Comparison of ENCODE assay signal across 10 cellular contexts in genomic region chr19:49719420-49719819, GRCh38. TPM values are rescaled to one million over a fixed set of nuclear protein-coding genes. Genes with fewer than 3 reads are reported as not detected.
A peak's percentile ranks its signal among the peaks of the same experiment; 100 is the strongest.
DNase-seq lines count a peak whose midpoint lies in the region; ATAC-seq and TF ChIP-seq lines count a peak whose summit lies in the region.
"Not testable (repeated sequence)": the region's sequence is repeated elsewhere in the genome, so short reads cannot be mapped to it uniquely, and the experiment has no call there.
"Had no signal": no experiment of that assay in that cellular context is flagged by ENCODE, and none has a peak within 500 bp of the region (broad histone marks: within the 10 kb centered on the region; RNA-seq: fewer than 3 reads in every experiment).

No MANE protein-coding gene starts in this region.

- H3K4me1 Mint-ChIP-seq in CD4-positive, CD25-positive, alpha-beta regulatory T cell, result peaks cover 6 to 19% (median 12%) of the 10 kb centered on the region in 4 donors
- peaks cover 14% of the 10 kb centered on the region for H3K4me1 Mint-ChIP-seq in activated CD8-positive, alpha-beta memory T cell treated with anti-CD3 and anti-CD28 coated beads, Interleukin-2, amount 10 ng/mL, durations not matched to agents 7 days and 5 days
- peaks cover 18% of the 10 kb centered on the region for H3K4me1 Mint-ChIP-seq in activated naive CD8-positive, alpha-beta T cell treated with anti-CD3 and anti-CD28 coated beads, Interleukin-2, amount 50 U/mL, for 24 hours
- H3K4me1 Mint-ChIP-seq in endodermal cell, result not testable (repeated sequence)
- H3K4me1 Mint-ChIP-seq in mesothelial cell of epicardium (peaks cover 15% of the 10 kb centered on the region), neural progenitor cell (peaks cover 16% of the 10 kb centered on the region)

- H3K4me1 ChIP-seq in CD4-positive, CD25-positive, alpha-beta regulatory T cell (ENCODE audit: control insufficient read depth, insufficient read depth, low read length, poor library complexity, severe bottlenecking); endodermal cell (ENCODE audit: control insufficient read depth, insufficient read depth, low read length); neural progenitor cell: not testable (repeated sequence)
- H3K4me1 ChIP-seq in HCT116 (ENCODE audit: control insufficient read depth in 1 of 2, insufficient read depth in 2 of 2, low read length in 2 of 2), result peaks cover 0 to 27% of the 10 kb centered on the region in 2 experiments; a peak in 3 of 4 replicates

- peak overlapping the region; percentile 6 to 96 (median 78) for H3K27ac Mint-ChIP-seq in CD4-positive, CD25-positive, alpha-beta regulatory T cell
- peak overlapping the region; percentile 0 for H3K27ac Mint-ChIP-seq in activated CD8-positive, alpha-beta memory T cell treated with anti-CD3 and anti-CD28 coated beads, Interleukin-2, amount 10 ng/mL, durations not matched to agents 7 days and 5 days
- H3K27ac Mint-ChIP-seq in activated naive CD8-positive, alpha-beta T cell treated with anti-CD3 and anti-CD28 coated beads, Interleukin-2, amount 50 U/mL, for 24 hours, result not testable (repeated sequence)
- H3K27ac Mint-ChIP-seq in endodermal cell, result peak overlapping the region; percentile 35
- peak overlapping the region; percentile 12 for H3K27ac Mint-ChIP-seq in mesothelial cell of epicardium
- peak overlapping the region; percentile 46 for H3K27ac Mint-ChIP-seq in neural progenitor cell

- not testable (repeated sequence) for H3K9me3 ChIP-seq in CD4-positive, CD25-positive, alpha-beta regulatory T cell (ENCODE audit: control insufficient read depth in 2 of 2, low read length in 2 of 2); HCT116 (ENCODE audit: control insufficient read depth in 1 of 2, insufficient read depth in 1 of 2, low read depth in 1 of 2, low read length in 2 of 2); endodermal cell (ENCODE audit: control insufficient read depth, low read length); neural progenitor cell (ENCODE audit: low read depth)

- DNase-seq in CD4-positive, CD25-positive, alpha-beta regulatory T cell; HCT116 (ENCODE audit: low read depth, low spot score); activated CD8-positive, alpha-beta memory T cell treated with anti-CD3 and anti-CD28 coated beads, Interleukin-2, amount 10 ng/mL, durations not matched to agents 7 days and 5 days; activated naive CD8-positive, alpha-beta T cell treated with anti-CD3 and anti-CD28 coated beads, Interleukin-2, amount 50 U/mL, for 24 hours; endodermal cell; mesothelial cell of epicardium (ENCODE audit: low spot score in 2 of 2, unreplicated experiment in 2 of 2); neural progenitor cell (ENCODE audit: low spot score): not testable (repeated sequence)

- not testable (repeated sequence) for H3K4me2 ChIP-seq in HCT116 (ENCODE audit: low read length); neural progenitor cell

- H3K27ac ChIP-seq in CD4-positive, CD25-positive, alpha-beta regulatory T cell (ENCODE audit: insufficient read depth, low read length, poor library complexity, severe bottlenecking); HCT116 (ENCODE audit: low read depth, low read length); endodermal cell (ENCODE audit: low read depth, low read length); neural progenitor cell: not testable (repeated sequence)

- not testable (repeated sequence) for ATAC-seq in CD4-positive, CD25-positive, alpha-beta regulatory T cell (ENCODE audit: low read depth in 2 of 2); HCT116; activated CD8-positive, alpha-beta memory T cell treated with anti-CD3 and anti-CD28 coated beads, Interleukin-2, amount 10 ng/mL, durations not matched to agents 7 days and 5 days; activated naive CD8-positive, alpha-beta T cell treated with anti-CD3 and anti-CD28 coated beads, Interleukin-2, amount 50 U/mL, for 24 hours

- not testable (repeated sequence) for H2AFZ ChIP-seq in HCT116 (ENCODE audit: low read depth, low read length, poor library complexity, severe bottlenecking); neural progenitor cell (replicated peaks)

- not testable (repeated sequence) for H3K9me3 Mint-ChIP-seq in CD4-positive, CD25-positive, alpha-beta regulatory T cell; activated CD8-positive, alpha-beta memory T cell treated with anti-CD3 and anti-CD28 coated beads, Interleukin-2, amount 10 ng/mL, durations not matched to agents 7 days and 5 days (ENCODE audit: low read depth); activated naive CD8-positive, alpha-beta T cell treated with anti-CD3 and anti-CD28 coated beads, Interleukin-2, amount 50 U/mL, for 24 hours; endodermal cell; mesothelial cell of epicardium; neural progenitor cell

- CTCF ChIA-PET in HCT116 (lab: Charles Lee), result not testable (repeated sequence)
- CTCF ChIA-PET in activated CD8-positive, alpha-beta memory T cell treated with anti-CD3 and anti-CD28 coated beads, Interleukin-2, amount 10 ng/mL, durations not matched to agents 7 days and 5 days (lab: Charles Lee), result interaction anchor here (0.5 to 0.7 kb wide), 3 partner anchors 9 to 42 kb away, joined by 3 to 4 read pairs (median 4); partner anchors contain the start of gene PRMT1

- H3K27me3 Mint-ChIP-seq in CD4-positive, CD25-positive, alpha-beta regulatory T cell; activated CD8-positive, alpha-beta memory T cell treated with anti-CD3 and anti-CD28 coated beads, Interleukin-2, amount 10 ng/mL, durations not matched to agents 7 days and 5 days; activated naive CD8-positive, alpha-beta T cell treated with anti-CD3 and anti-CD28 coated beads, Interleukin-2, amount 50 U/mL, for 24 hours; endodermal cell (ENCODE audit: insufficient read depth); mesothelial cell of epicardium (ENCODE audit: low read depth): not testable (repeated sequence)
- H3K27me3 Mint-ChIP-seq in neural progenitor cell (ENCODE audit: insufficient read depth, low read depth), result peaks cover 11% of the 10 kb centered on the region

- intact Hi-C loops in HCT116 (cut with micrococcal nuclease), result not testable (repeated sequence)

- H3K4me3 Mint-ChIP-seq in CD4-positive, CD25-positive, alpha-beta regulatory T cell, result peak overlapping the region in 3 of 4 donors; percentile 57 to 81 (median 58)
- not testable (repeated sequence) for H3K4me3 Mint-ChIP-seq in activated CD8-positive, alpha-beta memory T cell treated with anti-CD3 and anti-CD28 coated beads, Interleukin-2, amount 10 ng/mL, durations not matched to agents 7 days and 5 days; endodermal cell; mesothelial cell of epicardium
- peak overlapping the region; percentile 1 for H3K4me3 Mint-ChIP-seq in activated naive CD8-positive, alpha-beta T cell treated with anti-CD3 and anti-CD28 coated beads, Interleukin-2, amount 50 U/mL, for 24 hours
- H3K4me3 Mint-ChIP-seq in neural progenitor cell, result peak overlapping the region; percentile 30

- RAD21 ChIA-PET in HCT116 (lab: Charles Lee; ENCODE audit: low non-redundant PET in 1 of 2, low total read pairs in 2 of 2, uncharacterized antibody in 2 of 2, unreplicated experiment in 2 of 2), result not testable (repeated sequence)

- not testable (repeated sequence) for H3K36me3 ChIP-seq in CD4-positive, CD25-positive, alpha-beta regulatory T cell (ENCODE audit: control insufficient read depth, insufficient read depth, low read length); HCT116 (ENCODE audit: control insufficient read depth in 1 of 2, insufficient read depth in 2 of 2, low read length in 2 of 2); endodermal cell (ENCODE audit: control insufficient read depth, insufficient read depth, low read length); neural progenitor cell

- 90 to 95% methylated on average over 14 to 22 of the region's 22 CpGs for WGBS in endodermal cell (ENCODE audit: insufficient coverage in 1 of 2, insufficient read length in 1 of 2), 2 experiments

- not testable (repeated sequence) for H3K9me2 ChIP-seq in HCT116 (ENCODE audit: insufficient read depth)

- not testable (repeated sequence) for H3K79me2 ChIP-seq in HCT116 (ENCODE audit: insufficient read depth, low read length); neural progenitor cell (ENCODE audit: low read depth)

- H4K20me1 ChIP-seq in HCT116 (ENCODE audit: insufficient read depth); neural progenitor cell (ENCODE audit: low read depth): not testable (repeated sequence)

- not testable (repeated sequence) for H3K9ac ChIP-seq in HCT116 (ENCODE audit: low read length); endodermal cell (ENCODE audit: extremely low read depth, low read length, poor library complexity, severe bottlenecking); neural progenitor cell

- H3F3A ChIP-seq in neural progenitor cell (ENCODE audit: low read depth), result not testable (repeated sequence)

- TF ChIP-seq POLR2A in HCT116 (IDR thresholded peaks at IDR 0.05; ENCODE audit: borderline replicate concordance, extremely low read depth, insufficient read depth, insufficient read length), result not testable (repeated sequence)

- BruUV-seq in HCT116 (replicated peaks; lab: Mats Ljungman, UMichigan), result TSS peak; percentile 75

- not testable (repeated sequence) for H3K4me3 ChIP-seq in CD4-positive, CD25-positive, alpha-beta regulatory T cell (ENCODE audit: low read depth, low read length); HCT116 (replicated peaks in 1 of 2; ENCODE audit: low read depth in 1 of 2, low read length in 2 of 2); endodermal cell (ENCODE audit: low read length); neural progenitor cell

- TF ChIP-seq RAD21 in HCT116 (IDR thresholded peaks at IDR 0.05; ENCODE audit: low read depth), result not testable (repeated sequence)

- H3K27me3 ChIP-seq in CD4-positive, CD25-positive, alpha-beta regulatory T cell (ENCODE audit: control insufficient read depth, insufficient read depth, low read length); HCT116 (ENCODE audit: insufficient read depth, low read length); endodermal cell (ENCODE audit: control insufficient read depth, insufficient read depth, low read length, poor library complexity, severe bottlenecking); neural progenitor cell: not testable (repeated sequence)

- POLR2A ChIA-PET in HCT116 (lab: Charles Lee), result not testable (repeated sequence)

- not testable (repeated sequence) for H3K36me3 Mint-ChIP-seq in CD4-positive, CD25-positive, alpha-beta regulatory T cell; activated CD8-positive, alpha-beta memory T cell treated with anti-CD3 and anti-CD28 coated beads, Interleukin-2, amount 10 ng/mL, durations not matched to agents 7 days and 5 days; activated naive CD8-positive, alpha-beta T cell treated with anti-CD3 and anti-CD28 coated beads, Interleukin-2, amount 50 U/mL, for 24 hours (ENCODE audit: low read depth); endodermal cell (ENCODE audit: low read depth); mesothelial cell of epicardium; neural progenitor cell

- not testable (repeated sequence) for TF ChIP-seq CTCF in HCT116 (IDR thresholded peaks at IDR 0.05 in 2 of 3, conservative IDR thresholded peaks at IDR 0.05 in 1 of 3; ENCODE audit: borderline replicate concordance in 1 of 3, insufficient read depth in 1 of 3, low read depth in 2 of 3, low read length in 2 of 3); endodermal cell (conservative IDR thresholded peaks at IDR 0.05); mesothelial cell of epicardium (IDR thresholded peaks at IDR 0.05; ENCODE audit: unreplicated experiment); neural progenitor cell (IDR thresholded peaks at IDR 0.05)

RNA-seq across cellular contexts. Expression of gene CPT1C, which starts 28.5 kb away (rescaled TPM):
- total RNA-seq in CD4-positive, CD25-positive, alpha-beta regulatory T cell, result 0.47 TPM
- under 1 TPM in 3 of 4 donors, not detected in 1; 0.41 to 0.84 (median 0.73) TPM for polyA plus RNA-seq in CD4-positive, CD25-positive, alpha-beta regulatory T cell
- total RNA-seq in HCT116 (2021; ENCODE audit: unreplicated experiment), result 12.0 TPM
- 17.6 and 18.4 TPM in 2 replicates for polyA plus RNA-seq in HCT116 (2012)
- total RNA-seq in activated CD8-positive, alpha-beta memory T cell treated with anti-CD3 and anti-CD28 coated beads, Interleukin-2, amount 10 ng/mL, durations not matched to agents 7 days and 5 days, result 1 to 10 TPM; 1.6 TPM
- 10 to 100 TPM; 41.4 to 59.7 TPM for total RNA-seq in endodermal cell
- 62.0 TPM for polyA plus RNA-seq in endodermal cell (2013, experiment 1 of 2)
- polyA plus RNA-seq in endodermal cell (2013, experiment 2 of 2), result 60.2 TPM
- 60.3 to 62.5 TPM (median 60.9 TPM) in 3 replicates for total RNA-seq in mesothelial cell of epicardium
- total RNA-seq in neural progenitor cell (ENCODE audit: low replicate concordance), result 51.7 and 105 TPM in 2 replicates

RNA-seq across cellular contexts. Expression of gene ADM5, which starts 30.0 kb away (rescaled TPM):
- 1.7 TPM for total RNA-seq in CD4-positive, CD25-positive, alpha-beta regulatory T cell
- polyA plus RNA-seq in CD4-positive, CD25-positive, alpha-beta regulatory T cell, result under 1 TPM in 2 of 4 donors, not detected in 2; 0.10 to 0.34 TPM
- total RNA-seq in HCT116 (2021; ENCODE audit: unreplicated experiment) (12.1 TPM), endodermal cell (1 to 10 TPM; 4.6 to 7.7 TPM), mesothelial cell of epicardium (10.4 to 10.5 TPM (median 10.4 TPM) in 3 replicates), neural progenitor cell (ENCODE audit: low replicate concordance) (6.0 and 9.4 TPM in 2 replicates)
- polyA plus RNA-seq in HCT116 (2012), result 6.4 and 7.6 TPM in 2 replicates
- total RNA-seq in activated CD8-positive, alpha-beta memory T cell treated with anti-CD3 and anti-CD28 coated beads, Interleukin-2, amount 10 ng/mL, durations not matched to agents 7 days and 5 days, result 1 to 10 TPM; 2.7 to 3.5 TPM
- polyA plus RNA-seq in endodermal cell (2013, experiment 1 of 2), result 5.1 TPM
- 6.1 TPM for polyA plus RNA-seq in endodermal cell (2013, experiment 2 of 2)
- total RNA-seq: GM23248 had no signal

RNA-seq across cellular contexts. Expression of gene PRMT1, which starts 42.3 kb away (rescaled TPM):
- 59.2 TPM for total RNA-seq in CD4-positive, CD25-positive, alpha-beta regulatory T cell
- 100 to 1,000 TPM; 101 to 118 (median 105) TPM for polyA plus RNA-seq in CD4-positive, CD25-positive, alpha-beta regulatory T cell
- total RNA-seq in HCT116 (2021; ENCODE audit: unreplicated experiment) (428 TPM), endodermal cell (100 to 1,000 TPM; 343 to 362 TPM), mesothelial cell of epicardium (273 to 283 TPM (median 280 TPM) in 3 replicates), neural progenitor cell (ENCODE audit: low replicate concordance) (480 and 755 TPM in 2 replicates)
- polyA plus RNA-seq in HCT116 (2012), result 595 and 673 TPM in 2 replicates
- 100 to 1,000 TPM; 145 to 257 TPM for total RNA-seq in activated CD8-positive, alpha-beta memory T cell treated with anti-CD3 and anti-CD28 coated beads, Interleukin-2, amount 10 ng/mL, durations not matched to agents 7 days and 5 days
- polyA plus RNA-seq in endodermal cell (2013, experiment 1 of 2), result 417 TPM
- polyA plus RNA-seq in endodermal cell (2013, experiment 2 of 2), result 408 TPM

RNA-seq across cellular contexts. Expression of gene TSKS, which starts 43.7 kb away (rescaled TPM):
- not detected for total RNA-seq in CD4-positive, CD25-positive, alpha-beta regulatory T cell
- polyA plus RNA-seq in CD4-positive, CD25-positive, alpha-beta regulatory T cell, result under 1 TPM; 0.41 to 0.77 (median 0.45) TPM
- total RNA-seq in HCT116 (2021; ENCODE audit: unreplicated experiment) (0.76 TPM), endodermal cell (under 1 TPM in 1 of 2 donors, not detected in 1; 0.31 TPM), mesothelial cell of epicardium (not detected in 3 replicates), neural progenitor cell (ENCODE audit: low replicate concordance) (0.37 TPM in 1 of 2 replicates, not detected in the other)
- polyA plus RNA-seq in HCT116 (2012), result 0.74 and 0.91 TPM in 2 replicates
- 1 to 10 TPM in 1 of 2 experiments, under 1 TPM in 1; 0.47 to 1.3 TPM for total RNA-seq in activated CD8-positive, alpha-beta memory T cell treated with anti-CD3 and anti-CD28 coated beads, Interleukin-2, amount 10 ng/mL, durations not matched to agents 7 days and 5 days
- not detected for polyA plus RNA-seq in endodermal cell (2013, experiment 1 of 2)
- not detected for polyA plus RNA-seq in endodermal cell (2013, experiment 2 of 2)
- total RNA-seq: HFFc6, HT1080 had no signal

RNA-seq across cellular contexts. Expression of gene AP2A1, which starts 47.4 kb away (rescaled TPM):
- total RNA-seq in CD4-positive, CD25-positive, alpha-beta regulatory T cell, result 49.5 TPM
- 1 to 10 TPM; 5.2 to 7.4 (median 5.6) TPM for polyA plus RNA-seq in CD4-positive, CD25-positive, alpha-beta regulatory T cell
- total RNA-seq in HCT116 (2021; ENCODE audit: unreplicated experiment), result 102 TPM
- 92.9 and 95.3 TPM in 2 replicates for polyA plus RNA-seq in HCT116 (2012)
- 100 to 1,000 TPM in 1 of 2 experiments, 10 to 100 TPM in 1; 85.3 to 102 TPM for total RNA-seq in activated CD8-positive, alpha-beta memory T cell treated with anti-CD3 and anti-CD28 coated beads, Interleukin-2, amount 10 ng/mL, durations not matched to agents 7 days and 5 days
- 100 to 1,000 TPM; 100 to 110 TPM for total RNA-seq in endodermal cell
- polyA plus RNA-seq in endodermal cell (2013, experiment 1 of 2), result 80.4 TPM
- polyA plus RNA-seq in endodermal cell (2013, experiment 2 of 2), result 71.7 TPM
- 84.6 to 89.6 TPM (median 85.2 TPM) in 3 replicates for total RNA-seq in mesothelial cell of epicardium
- total RNA-seq in neural progenitor cell (ENCODE audit: low replicate concordance), result 61.6 and 137 TPM in 2 replicates
